In the genomic region with DNA sequence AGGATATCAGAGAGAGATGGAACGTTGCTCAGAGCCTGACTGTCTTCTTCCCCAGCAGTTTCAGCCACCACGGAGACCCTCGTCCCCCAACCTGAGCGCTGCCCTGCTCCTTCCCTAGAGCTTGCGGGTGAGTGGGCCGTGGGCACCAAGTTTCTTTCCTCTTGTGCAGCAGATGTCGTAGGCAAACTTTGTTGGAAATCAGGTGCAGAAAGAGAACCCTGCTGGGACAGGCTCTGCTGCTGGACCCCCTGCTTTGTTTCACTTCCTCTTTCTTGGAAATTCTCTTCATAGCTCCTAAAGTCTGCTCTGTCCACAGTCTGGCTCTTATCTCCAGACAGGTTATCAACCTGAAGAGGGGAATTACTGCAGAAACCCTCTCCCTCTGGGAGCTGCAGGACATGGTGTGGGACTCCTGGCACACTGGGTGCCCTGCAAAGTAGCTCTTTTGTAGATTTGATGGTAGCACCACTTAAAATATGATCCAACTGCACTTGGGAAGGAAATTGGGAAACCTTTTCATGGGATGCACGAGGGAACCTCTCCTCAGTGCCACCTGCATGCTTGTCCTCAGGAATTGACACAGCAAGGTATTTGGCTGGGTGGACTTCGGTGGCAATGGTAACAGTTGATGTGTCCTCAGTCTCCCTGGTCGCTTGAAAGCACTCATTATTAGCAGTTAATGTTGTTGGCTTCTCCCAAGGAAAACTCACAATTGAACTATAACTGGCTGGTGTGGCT, we compare ENCODE assay signal across 10 cellular contexts.
DNase-seq lines count a peak whose midpoint lies in the region; ATAC-seq and TF ChIP-seq lines count a peak whose summit lies in the region.
"Had no signal": no experiment of that assay in that cellular context is flagged by ENCODE, and none has a peak within 500 bp of the region (broad histone marks: within the 10 kb centered on the region; RNA-seq: fewer than 3 reads in every experiment).

No MANE protein-coding gene starts in this region.

- no peak for TF ChIP-seq CTCF in esophagus squamous epithelium (IDR thresholded peaks at IDR 0.05)
- no peak for TF ChIP-seq CTCF in GM10248 (IDR thresholded peaks at IDR 0.05; ENCODE audit: control extremely low read depth, extremely low read depth, low read depth, missing control alignments)
- TF ChIP-seq CTCF in type B pancreatic cell (conservative IDR thresholded peaks at IDR 0.05), result no peak

- H3K4me1 ChIP-seq in esophagus squamous epithelium, result peaks cover 0 to 16% (median 0%) of the 10 kb centered on the region in 3 donors

- H3K27me3 ChIP-seq in esophagus squamous epithelium, result peaks cover 0 to 7% (median 0%) of the 10 kb centered on the region in 4 donors
- H3K27me3 ChIP-seq: esophagus muscularis mucosa had no signal

- H3K9me3 ChIP-seq in esophagus squamous epithelium, result no peaks in the 10 kb centered on the region
- H3K9me3 ChIP-seq: esophagus muscularis mucosa had no signal

- TF ChIP-seq POLR2A in GM18526 (IDR thresholded peaks at IDR 0.05; ENCODE audit: extremely low read depth, insufficient read length), result peak; percentile 44
- no peak for TF ChIP-seq POLR2A in esophagus squamous epithelium (IDR thresholded peaks at IDR 0.05)

- H3K27me3 Mint-ChIP-seq in memory B cell (no peaks in the 10 kb centered on the region), type B pancreatic cell (peaks cover 17% of the 10 kb centered on the region)

- DNase-seq in memory B cell (ENCODE audit: low spot score in 2 of 2) (peak; percentile 50 to 60), esophagus squamous epithelium (lab: John Stamatoyannopoulos, UW) (no peak), GM10248 (ENCODE audit: extremely low spot score) (no peak), type B pancreatic cell (ENCODE audit: extremely low spot score, unreplicated experiment) (no peak)

- peak; percentile 49 for ATAC-seq in GM21576 (IDR thresholded peaks at IDR 0.05; ENCODE audit: unreplicated experiment)
- ATAC-seq in HG03565 (IDR thresholded peaks at IDR 0.05; ENCODE audit: unreplicated experiment), result peak; percentile 39
- ATAC-seq in memory B cell (ENCODE audit: low read depth), result peak; percentile 75
- ATAC-seq in SK-N-SH treated with all-trans-retinoic acid at 6 μM for 48 hours, result no peak

- POLR2A ChIA-PET in GM10248 (lab: Yijun Ruan, JAX), result interaction anchor here (0.7 to 1.2 kb wide), 6 partner anchors 8 to 227 kb away, joined by 3 to 8 read pairs (median 3); no protein-coding TSS in a partner anchor

- H3K36me3 Mint-ChIP-seq in memory B cell (no peaks in the 10 kb centered on the region), type B pancreatic cell (no peaks in the 10 kb centered on the region)

- CTCF ChIA-PET in GM10248 (lab: Yijun Ruan, JAX), result interaction anchor here (0.9 to 17.2 kb wide), 7 partner anchors 9 to 228 kb away, joined by 3 to 366 read pairs (median 4); a partner anchor contains a TSS

- H3K36me3 ChIP-seq in esophagus squamous epithelium, result no peaks in the 10 kb centered on the region
- H3K36me3 ChIP-seq: esophagus muscularis mucosa had no signal

- H3K9me3 Mint-ChIP-seq in memory B cell (no peaks in the 10 kb centered on the region), type B pancreatic cell (no peaks in the 10 kb centered on the region)
- H3K9me3 Mint-ChIP-seq: T-helper 1 cell treated with Interleukin-12 subunit alpha and Interleukin-12 subunit beta and Interleukin-4 antibody, amounts not matched to agents 30 μg/mL and 1 μg/mL, for 36 hours had no signal

- intact Hi-C loops in esophagus squamous epithelium (cut with DNase I), result loop anchor here (10.0 kb wide), 1 partner anchor 58 kb away; no protein-coding TSS in a partner anchor

- 72 to 93% methylated on average over 8 to 9 of the region's 10 CpGs for WGBS in esophagus squamous epithelium, 2 donors

- H3K4me3 Mint-ChIP-seq in memory B cell (peak overlapping the region; percentile 80), type B pancreatic cell (no peak overlapping the region)
- H3K4me3 Mint-ChIP-seq: T-helper 1 cell treated with Interleukin-12 subunit alpha and Interleukin-12 subunit beta and Interleukin-4 antibody, amounts not matched to agents 30 μg/mL and 1 μg/mL, for 36 hours had no signal

- no peak overlapping the region for H3K4me3 ChIP-seq in esophagus squamous epithelium
- H3K4me3 ChIP-seq: esophagus muscularis mucosa had no signal

- no peak overlapping the region for H3K27ac ChIP-seq in esophagus squamous epithelium
- H3K27ac ChIP-seq: esophagus muscularis mucosa had no signal

- H3K27ac Mint-ChIP-seq in memory B cell, result peak overlapping the region; percentile 90
- no peak overlapping the region for H3K27ac Mint-ChIP-seq in type B pancreatic cell
- H3K27ac Mint-ChIP-seq: T-helper 1 cell treated with Interleukin-12 subunit alpha and Interleukin-12 subunit beta and Interleukin-4 antibody, amounts not matched to agents 30 μg/mL and 1 μg/mL, for 36 hours had no signal

- H3K4me1 Mint-ChIP-seq in memory B cell (peaks cover 43% of the 10 kb centered on the region), type B pancreatic cell (ENCODE audit: unreplicated experiment) (peaks cover 46% of the 10 kb centered on the region)

TF ChIP-seq in SK-N-SH treated with all-trans-retinoic acid at 6 μM for 48 hours, 23 proteins besides CTCF, POLR2A, EP300 and RAD21:
- TF ChIP-seq PPARA (CRISPR knock-in tag; IDR thresholded peaks at IDR 0.05; ENCODE audit: borderline replicate concordance) (no peak), GLIS3 (CRISPR knock-in tag; IDR thresholded peaks at IDR 0.05) (no peak), ISL1 (CRISPR knock-in tag; IDR thresholded peaks at IDR 0.05) (no peak), TOX (CRISPR knock-in tag; IDR thresholded peaks at IDR 0.05; ENCODE audit: borderline replicate concordance) (no peak), ZNF8 (CRISPR knock-in tag; IDR thresholded peaks at IDR 0.05) (no peak), OSR1 (CRISPR knock-in tag; IDR thresholded peaks at IDR 0.05) (no peak), CSDC2 (CRISPR knock-in tag; IDR thresholded peaks at IDR 0.05) (no peak), RARB (CRISPR knock-in tag; IDR thresholded peaks at IDR 0.05) (no peak), ZNF565 (CRISPR knock-in tag; conservative IDR thresholded peaks at IDR 0.05; ENCODE audit: low read depth) (no peak), ZFP3 (CRISPR knock-in tag; IDR thresholded peaks at IDR 0.05) (no peak), TCF4 (CRISPR knock-in tag; IDR thresholded peaks at IDR 0.05; ENCODE audit: borderline replicate concordance) (no peak), ARNTL (CRISPR knock-in tag; IDR thresholded peaks at IDR 0.05; ENCODE audit: borderline replicate concordance, low read depth) (no peak)
- TF ChIP-seq, protein P1, sequence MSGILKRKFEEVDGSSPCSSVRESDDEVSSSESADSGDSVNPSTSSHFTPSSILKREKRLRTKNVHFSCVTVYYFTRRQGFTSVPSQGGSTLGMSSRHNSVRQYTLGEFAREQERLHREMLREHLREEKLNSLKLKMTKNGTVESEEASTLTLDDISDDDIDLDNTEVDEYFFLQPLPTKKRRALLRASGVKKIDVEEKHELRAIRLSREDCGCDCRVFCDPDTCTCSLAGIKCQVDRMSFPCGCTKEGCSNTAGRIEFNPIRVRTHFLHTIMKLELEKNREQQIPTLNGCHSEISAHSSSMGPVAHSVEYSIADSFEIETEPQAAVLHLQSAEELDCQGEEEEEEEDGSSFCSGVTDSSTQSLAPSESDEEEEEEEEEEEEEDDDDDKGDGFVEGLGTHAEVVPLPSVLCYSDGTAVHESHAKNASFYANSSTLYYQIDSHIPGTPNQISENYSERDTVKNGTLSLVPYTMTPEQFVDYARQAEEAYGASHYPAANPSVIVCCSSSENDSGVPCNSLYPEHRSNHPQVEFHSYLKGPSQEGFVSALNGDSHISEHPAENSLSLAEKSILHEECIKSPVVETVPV (CRISPR knock-in tag; IDR thresholded peaks at IDR 0.05), result no peak
- TF ChIP-seq, protein P2, sequence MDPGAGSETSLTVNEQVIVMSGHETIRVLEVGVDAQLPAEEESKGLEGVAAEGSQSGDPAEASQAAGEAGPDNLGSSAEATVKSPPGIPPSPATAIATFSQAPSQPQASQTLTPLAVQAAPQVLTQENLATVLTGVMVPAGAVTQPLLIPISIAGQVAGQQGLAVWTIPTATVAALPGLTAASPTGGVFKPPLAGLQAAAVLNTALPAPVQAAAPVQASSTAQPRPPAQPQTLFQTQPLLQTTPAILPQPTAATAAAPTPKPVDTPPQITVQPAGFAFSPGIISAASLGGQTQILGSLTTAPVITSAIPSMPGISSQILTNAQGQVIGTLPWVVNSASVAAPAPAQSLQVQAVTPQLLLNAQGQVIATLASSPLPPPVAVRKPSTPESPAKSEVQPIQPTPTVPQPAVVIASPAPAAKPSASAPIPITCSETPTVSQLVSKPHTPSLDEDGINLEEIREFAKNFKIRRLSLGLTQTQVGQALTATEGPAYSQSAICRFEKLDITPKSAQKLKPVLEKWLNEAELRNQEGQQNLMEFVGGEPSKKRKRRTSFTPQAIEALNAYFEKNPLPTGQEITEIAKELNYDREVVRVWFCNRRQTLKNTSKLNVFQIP (CRISPR knock-in tag; IDR thresholded peaks at IDR 0.05; ENCODE audit: borderline replicate concordance, low read depth), result no peak

Comparison
In these comparisons a context has a peak if more than half of its experiments do, and no peak if none do; other contexts are left out.
1. DNase-seq: peak in memory B cell (2 of 2); none in esophagus squamous epithelium (single experiment), GM10248 (single experiment) and type B pancreatic cell (single experiment).